Comparison of ENCODE assay signal across 8 cellular contexts in the genomic region with DNA sequence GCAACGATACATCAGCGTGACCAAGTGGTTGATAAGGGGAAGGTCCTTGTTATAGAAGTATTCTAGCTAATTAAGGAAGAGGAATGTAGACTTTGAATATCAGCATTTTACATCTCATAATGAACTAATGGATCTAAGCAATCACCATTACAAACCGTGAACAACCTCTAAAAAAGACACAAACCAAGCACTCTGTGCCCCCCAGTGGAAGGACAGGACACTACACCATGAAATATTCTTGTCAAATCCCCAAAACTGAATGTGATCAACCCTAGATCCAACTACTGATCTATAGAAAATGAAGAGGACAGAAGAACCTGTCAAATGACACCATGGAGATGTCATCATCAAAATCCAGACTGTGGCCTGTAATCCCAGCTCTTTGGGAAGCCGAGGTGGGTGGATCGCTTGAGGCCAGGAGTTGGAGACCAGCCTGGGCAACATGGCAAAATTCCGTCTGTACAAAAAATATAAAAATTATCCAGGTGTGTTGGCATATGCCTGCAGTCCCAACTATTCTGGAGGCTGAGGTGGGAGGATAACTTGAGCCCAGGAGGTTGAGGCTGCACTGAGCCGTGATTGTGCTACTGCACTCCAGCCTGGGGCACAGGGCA.
A peak's percentile ranks its signal among the peaks of the same experiment; 100 is the strongest.
DNase-seq lines count a peak whose midpoint lies in the region; ATAC-seq and TF ChIP-seq lines count a peak whose summit lies in the region.

No MANE protein-coding gene starts in this region.

- H3K4me3 ChIP-seq in fibroblast of pulmonary artery (replicated peaks; ENCODE audit: low read depth, low read length) = no peak overlapping the region

- ATAC-seq in GM19372 (IDR thresholded peaks at IDR 0.05; ENCODE audit: low read depth, unreplicated experiment) = peak; percentile 57
- no peak for ATAC-seq in HG03097 (IDR thresholded peaks at IDR 0.05; ENCODE audit: low FRiP score, unreplicated experiment)

- peak; percentile 87 for TF ChIP-seq CTCF in fibroblast of pulmonary artery (IDR thresholded peaks at IDR 0.05; ENCODE audit: low read length, missing control alignments)

- DNase-seq in COR-L47 (lab: John Stamatoyannopoulos, UW) = peak; percentile 45
- peak; percentile 52 for DNase-seq in NCI-H82 (lab: John Stamatoyannopoulos, UW)
- DNase-seq in activated T-cell treated with anti-CD3 and anti-CD28 coated beads for 24 hours (ENCODE audit: low read depth) = peak; percentile 47
- peak; percentile 75 for DNase-seq in fibroblast of pulmonary artery (ENCODE audit: low read depth)
- peak; percentile 14 to 44 for DNase-seq in stimulated activated CD4-positive, alpha-beta T cell treated with anti-CD3 and anti-CD28 coated beads, Interleukin-12 subunit alpha, Interleukin-12 subunit beta, amount 100 ng/mL, for 24 hours (ENCODE audit: low read depth in 2 of 2)
- DNase-seq in NCI-H187 (lab: John Stamatoyannopoulos, UW) = no peak

Comparison
In these comparisons a context has a peak if more than half of its experiments do, and no peak if none do; other contexts are left out.
1. DNase-seq: peak in COR-L47 (single experiment), NCI-H82 (single experiment), activated T-cell treated with anti-CD3 and anti-CD28 coated beads for 24 hours (single experiment), fibroblast of pulmonary artery (single experiment) and stimulated activated CD4-positive, alpha-beta T cell treated with anti-CD3 and anti-CD28 coated beads, Interleukin-12 subunit alpha, Interleukin-12 subunit beta, amount 100 ng/mL, for 24 hours (2 of 2); none in NCI-H187 (0 of 2).